Comparison of ENCODE assay signal across 8 cellular contexts in the genomic region with DNA sequence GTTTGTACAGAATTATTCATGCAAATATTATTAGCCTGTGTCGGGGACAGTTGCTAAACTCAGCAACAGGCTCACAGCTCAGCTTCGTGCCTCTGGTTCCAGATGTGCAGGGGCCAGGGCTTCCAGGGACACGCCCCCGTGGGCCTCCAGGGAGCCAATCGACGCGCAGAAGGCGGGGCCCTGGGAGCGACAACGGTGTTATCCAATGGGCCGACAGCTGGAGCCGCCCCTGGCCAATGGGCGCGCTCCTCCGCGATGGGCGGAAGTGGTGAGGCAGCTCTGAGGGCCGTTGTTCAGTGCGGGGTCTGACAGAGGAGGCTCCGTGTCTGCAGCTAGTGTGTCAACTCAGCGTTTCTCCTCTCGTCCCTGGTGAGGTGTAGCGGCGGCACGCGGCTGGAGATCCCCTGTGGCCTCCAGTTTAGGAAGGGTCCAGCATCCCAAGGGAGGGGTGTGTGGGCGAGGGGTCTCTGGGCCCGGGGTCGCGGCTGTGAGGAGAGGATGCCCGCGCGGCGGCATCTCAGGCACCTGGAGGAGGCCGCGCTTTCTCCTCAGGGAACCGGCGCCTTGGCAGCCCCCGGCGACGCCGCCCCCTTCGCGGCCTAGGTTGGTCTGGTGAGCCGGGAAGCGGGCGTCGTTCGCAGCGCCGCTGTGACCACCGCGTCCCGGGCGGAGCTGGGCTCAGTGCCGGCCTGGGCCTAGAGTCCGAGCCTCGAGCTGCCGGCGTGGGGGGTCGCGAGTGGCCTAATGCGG. TPM values are rescaled to one million over a fixed set of nuclear protein-coding genes. Genes with fewer than 3 reads are reported as not detected.
DNase-seq lines count a peak whose midpoint lies in the region; ATAC-seq and TF ChIP-seq lines count a peak whose summit lies in the region.

A gene with protein sequence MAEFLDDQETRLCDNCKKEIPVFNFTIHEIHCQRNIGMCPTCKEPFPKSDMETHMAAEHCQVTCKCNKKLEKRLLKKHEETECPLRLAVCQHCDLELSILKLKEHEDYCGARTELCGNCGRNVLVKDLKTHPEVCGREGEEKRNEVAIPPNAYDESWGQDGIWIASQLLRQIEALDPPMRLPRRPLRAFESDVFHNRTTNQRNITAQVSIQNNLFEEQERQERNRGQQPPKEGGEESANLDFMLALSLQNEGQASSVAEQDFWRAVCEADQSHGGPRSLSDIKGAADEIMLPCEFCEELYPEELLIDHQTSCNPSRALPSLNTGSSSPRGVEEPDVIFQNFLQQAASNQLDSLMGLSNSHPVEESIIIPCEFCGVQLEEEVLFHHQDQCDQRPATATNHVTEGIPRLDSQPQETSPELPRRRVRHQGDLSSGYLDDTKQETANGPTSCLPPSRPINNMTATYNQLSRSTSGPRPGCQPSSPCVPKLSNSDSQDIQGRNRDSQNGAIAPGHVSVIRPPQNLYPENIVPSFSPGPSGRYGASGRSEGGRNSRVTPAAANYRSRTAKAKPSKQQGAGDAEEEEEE (plus strand): TSS at position 311 of the 750 bp plus-strand sequence. CDS start 4,963 bp downstream, outside the sequence.

- peak; percentile 99 for DNase-seq in DMS53 (lab: John Stamatoyannopoulos, UW)
- DNase-seq in KG1 (lab: John Stamatoyannopoulos, UW) = peak; percentile 91
- peak; percentile 67 for DNase-seq in Panc1 (ENCODE audit: low read depth, low spot score)
- peak; percentile 98 for DNase-seq in activated T-cell treated with anti-CD3 and anti-CD28 coated beads, Interleukin-2, amount 50 U/mL, for 4 hours
- DNase-seq in stimulated activated CD8-positive, alpha-beta memory T cell treated with anti-CD3 and anti-CD28 coated beads, Interleukin-7, amount 100 ng/mL, for 1 hour (ENCODE audit: low read depth in 2 of 2) = peak; percentile 95 to 96

- no peak for TF ChIP-seq CTCF in Panc1 (IDR thresholded peaks at IDR 0.05)

- in situ Hi-C loops in Panc1 (cut with HindIII; ENCODE audit: low pct_unique_long_range_greater_than_20kb, low sequenced_read_pairs) = no loop called here

- ATAC-seq in GM21723 (IDR thresholded peaks at IDR 0.05; ENCODE audit: unreplicated experiment) (peak; percentile 95), Panc1 (peak; percentile 100)
- peak; percentile 100 for ATAC-seq in activated T-cell treated with anti-CD3 and anti-CD28 coated beads, Interleukin-2, amount 50 U/mL, for 4 hours

- 0% methylated on average over 47 to 63 of the region's 63 CpGs for WGBS in esophagus, 2 donors

- H3K4me3 ChIP-seq in Panc1 (ENCODE audit: low read depth in 2 of 2, low read length in 2 of 2) (peak within 1 kb of the TSS; percentile 78 to 85), esophagus (ENCODE audit: low read depth in 1 of 2, low read length in 2 of 2) (peak within 1 kb of the TSS; percentile 93 to 98), mucosa of stomach (ENCODE audit: low read length) (peak within 1 kb of the TSS; percentile 80)

- H3K9me3 ChIP-seq in Panc1 (ENCODE audit: control insufficient read depth, insufficient read depth, low read depth, low read length) (no peaks in the 10 kb centered on the region), esophagus (ENCODE audit: control insufficient read depth in 2 of 2, insufficient read depth in 1 of 2, low read depth in 1 of 2, low read length in 1 of 2) (no peaks in the 10 kb centered on the region), mucosa of stomach (ENCODE audit: control insufficient read depth, low read length) (no peaks in the 10 kb centered on the region)

- H3K27me3 ChIP-seq in Panc1 (ENCODE audit: control insufficient read depth, insufficient read depth, low read length) (no peaks in the 10 kb centered on the region), esophagus (ENCODE audit: control insufficient read depth in 1 of 2, insufficient read depth in 2 of 2, low read length in 2 of 2) (no peaks in the 10 kb centered on the region), mucosa of stomach (ENCODE audit: control insufficient read depth, insufficient read depth, low read length) (no peaks in the 10 kb centered on the region)

- peak within 1 kb of the TSS; percentile 81 for H3K27ac ChIP-seq in Panc1 (ENCODE audit: low read length)
- H3K27ac ChIP-seq in esophagus (ENCODE audit: low read depth in 2 of 2, low read length in 1 of 2) = peak within 1 kb of the TSS; percentile 96 to 99

- H3K4me1 ChIP-seq in Panc1 (ENCODE audit: control insufficient read depth, insufficient read depth, low read length) (peaks cover 32% of the 10 kb centered on the region), esophagus (ENCODE audit: control insufficient read depth in 2 of 2, insufficient read depth in 2 of 2, low read length in 1 of 2) (peaks cover 0 to 17% of the 10 kb centered on the region in 2 donors), mucosa of stomach (ENCODE audit: control insufficient read depth, insufficient read depth, low read length) (peaks cover 16% of the 10 kb centered on the region)

- H3K36me3 Mint-ChIP-seq in activated T-cell treated with anti-CD3 and anti-CD28 coated beads, Interleukin-2, amount 50 U/mL, for 4 hours (ENCODE audit: insufficient read depth) = peaks cover 2% of the 10 kb centered on the region

- H3K9ac ChIP-seq in mucosa of stomach (ENCODE audit: low read length) = peak within 1 kb of the TSS; percentile 94

- POLR2A ChIA-PET in Panc1 (lab: Charles Lee) = no interaction called here

- H3K9me3 Mint-ChIP-seq in activated T-cell treated with anti-CD3 and anti-CD28 coated beads, Interleukin-2, amount 50 U/mL, for 4 hours = no peaks in the 10 kb centered on the region

- intact Hi-C loops in Panc1 (cut with micrococcal nuclease; ENCODE audit: unreplicated experiment) = no loop called here

- CTCF ChIA-PET in Panc1 (lab: Charles Lee) = no interaction called here

- TSS peak; percentile 83 for BruUV-seq in Panc1 (replicated peaks; lab: Mats Ljungman, UMichigan)

- H3K4me3 Mint-ChIP-seq in activated T-cell treated with anti-CD3 and anti-CD28 coated beads, Interleukin-2, amount 50 U/mL, for 4 hours = peak within 1 kb of the TSS; percentile 90

- H3K4me1 Mint-ChIP-seq in activated T-cell treated with anti-CD3 and anti-CD28 coated beads, Interleukin-2, amount 50 U/mL, for 4 hours (ENCODE audit: low read depth) = peaks cover 39% of the 10 kb centered on the region

- H3K27me3 Mint-ChIP-seq in activated T-cell treated with anti-CD3 and anti-CD28 coated beads, Interleukin-2, amount 50 U/mL, for 4 hours (ENCODE audit: low read depth) = peaks cover 3% of the 10 kb centered on the region

- H3K36me3 ChIP-seq in Panc1 (ENCODE audit: control insufficient read depth, insufficient read depth, low read length) (no peaks in the 10 kb centered on the region), esophagus (ENCODE audit: control insufficient read depth in 2 of 2, insufficient read depth in 2 of 2, low read length in 1 of 2) (no peaks in the 10 kb centered on the region), mucosa of stomach (ENCODE audit: control insufficient read depth, insufficient read depth, low read length) (no peaks in the 10 kb centered on the region)

RNA-seq across cellular contexts. Expression of the gene that starts here (rescaled TPM):
- 32.9 TPM for total RNA-seq in Panc1 (2021; ENCODE audit: unreplicated experiment)
- polyA plus RNA-seq in Panc1 (2012; ENCODE audit: insufficient read length) = 21.2 TPM
- 10 to 100 TPM; 47.1 to 52.3 (median 49.4) TPM for total RNA-seq in activated T-cell treated with anti-CD3 and anti-CD28 coated beads, Interleukin-2, amount 50 U/mL, for 4 hours
- 10 to 100 TPM; 10.8 to 24.9 TPM for polyA plus RNA-seq in esophagus

Comparison
In these comparisons a context has a peak if more than half of its experiments do, and no peak if none do; other contexts are left out.
1. Peak in every context shown above with its lines: DNase-seq, ATAC-seq, H3K4me3 ChIP-seq and H3K27ac ChIP-seq.